In genomic region chr15:42576040-42576594, GRCh38 we compare ENCODE assay signal across 3 cellular contexts.
A peak's percentile ranks its signal among the peaks of the same experiment; 100 is the strongest.
TF ChIP-seq lines count a peak whose summit lies in the region.

No MANE protein-coding gene starts in this region.

TF ChIP-seq in A549, 52 proteins besides CTCF, POLR2A, EP300 and RAD21:
- TF ChIP-seq ZC3H11A (IDR thresholded peaks at IDR 0.05) (no peak), POLR2AphosphoS2 (conservative IDR thresholded peaks at IDR 0.05; ENCODE audit: low read length) (no peak), ZFP36 (IDR thresholded peaks at IDR 0.05; ENCODE audit: borderline replicate concordance, partially characterized antibody) (no peak), NFE2L2 (conservative IDR thresholded peaks at IDR 0.05; ENCODE audit: low read length) (no peak), ESRRA (IDR thresholded peaks at IDR 0.05; ENCODE audit: borderline replicate concordance, low read length) (no peak), ELK1 (IDR thresholded peaks at IDR 0.05; ENCODE audit: low read depth, low read length) (no peak), MAFK (IDR thresholded peaks at IDR 0.05; ENCODE audit: partially characterized antibody) (no peak), RCOR1 (IDR thresholded peaks at IDR 0.05; ENCODE audit: low read depth, low read length) (no peak), PHF8 (IDR thresholded peaks at IDR 0.05; ENCODE audit: borderline replicate concordance, low read depth) (no peak), CEBPB (IDR thresholded peaks at IDR 0.05) (no peak), GATA3 (IDR thresholded peaks at IDR 0.05; ENCODE audit: borderline replicate concordance) (no peak)

TF ChIP-seq in HCT116, 20 proteins besides CTCF, POLR2A, EP300 and RAD21:
- TF ChIP-seq EZH2phosphoT487 (IDR thresholded peaks at IDR 0.05; ENCODE audit: borderline replicate concordance) (no peak), SIN3A (IDR thresholded peaks at IDR 0.05; ENCODE audit: low read depth) (no peak), POLR2AphosphoS5 (IDR thresholded peaks at IDR 0.05; ENCODE audit: low read depth, low read length) (no peak)
- TF ChIP-seq, protein P1, sequence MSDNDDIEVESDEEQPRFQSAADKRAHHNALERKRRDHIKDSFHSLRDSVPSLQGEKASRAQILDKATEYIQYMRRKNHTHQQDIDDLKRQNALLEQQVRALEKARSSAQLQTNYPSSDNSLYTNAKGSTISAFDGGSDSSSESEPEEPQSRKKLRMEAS (IDR thresholded peaks at IDR 0.05), result 0 out of 2 replicates have a peak, but pooled peaks have one; percentile 8

TF ChIP-seq in K562, 482 proteins besides CTCF, POLR2A, EP300 and RAD21:
- TF ChIP-seq ILK (tag; IDR thresholded peaks at IDR 0.05; ENCODE audit: borderline replicate concordance, low read depth), result no peak
- TF ChIP-seq U2AF1 (optimal IDR thresholded peaks at IDR 0.05; ENCODE audit: low read depth, low read length), result no peak
- no peak for TF ChIP-seq POLR3A (IDR thresholded peaks at IDR 0.05; ENCODE audit: borderline replicate concordance, extremely low read depth, insufficient read depth, insufficient read length)
- 0 out of 2 replicates have a peak, but pooled peaks have one; percentile 10 for TF ChIP-seq SMAD4 (CRISPR knock-in tag; conservative IDR thresholded peaks at IDR 0.05)
- TF ChIP-seq, protein P2, sequence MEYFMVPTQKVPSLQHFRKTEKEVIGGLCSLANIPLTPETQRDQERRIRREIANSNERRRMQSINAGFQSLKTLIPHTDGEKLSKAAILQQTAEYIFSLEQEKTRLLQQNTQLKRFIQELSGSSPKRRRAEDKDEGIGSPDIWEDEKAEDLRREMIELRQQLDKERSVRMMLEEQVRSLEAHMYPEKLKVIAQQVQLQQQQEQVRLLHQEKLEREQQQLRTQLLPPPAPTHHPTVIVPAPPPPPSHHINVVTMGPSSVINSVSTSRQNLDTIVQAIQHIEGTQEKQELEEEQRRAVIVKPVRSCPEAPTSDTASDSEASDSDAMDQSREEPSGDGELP (CRISPR knock-in tag; IDR thresholded peaks at IDR 0.05; ENCODE audit: borderline replicate concordance), result 0 out of 2 replicates have a peak, but pooled peaks have one; percentile 26
- no peak for TF ChIP-seq FOXM1 (IDR thresholded peaks at IDR 0.05; ENCODE audit: low read depth)
- no peak for TF ChIP-seq FOXM1 (CRISPR knock-in tag; IDR thresholded peaks at IDR 0.05; ENCODE audit: low read depth)
- TF ChIP-seq, protein P3, sequence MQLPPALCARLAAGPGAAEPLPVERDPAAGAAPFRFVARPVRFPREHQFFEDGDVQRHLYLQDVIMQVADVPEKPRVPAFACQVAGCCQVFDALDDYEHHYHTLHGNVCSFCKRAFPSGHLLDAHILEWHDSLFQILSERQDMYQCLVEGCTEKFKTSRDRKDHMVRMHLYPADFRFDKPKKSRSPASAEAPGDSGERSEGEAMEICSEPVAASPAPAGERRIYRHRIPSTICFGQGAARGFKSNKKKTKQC (CRISPR knock-in tag; IDR thresholded peaks at IDR 0.05), result 0 out of 2 replicates have a peak, but pooled peaks have one; percentile 1
- TF ChIP-seq ZNF592 (IDR thresholded peaks at IDR 0.05), result 0 out of 2 replicates have a peak, but pooled peaks have one; percentile 11
- TF ChIP-seq SAFB (IDR thresholded peaks at IDR 0.05; ENCODE audit: borderline replicate concordance, low read depth, low read length), result no peak
- peak; percentile 32 for TF ChIP-seq RBBP5 (IDR thresholded peaks at IDR 0.05; ENCODE audit: borderline replicate concordance, insufficient read depth, low read length, poor library complexity, severe bottlenecking)
- TF ChIP-seq STAG1 (CRISPR knock-in tag; IDR thresholded peaks at IDR 0.05; ENCODE audit: borderline replicate concordance), result no peak
- no peak for TF ChIP-seq MEF2A (IDR thresholded peaks at IDR 0.05; ENCODE audit: control insufficient read depth, low read depth, low read length)
- no peak for TF ChIP-seq XRCC5 (IDR thresholded peaks at IDR 0.05; ENCODE audit: low read depth, low read length)
- TF ChIP-seq KAT7 (CRISPR knock-in tag; IDR thresholded peaks at IDR 0.05; ENCODE audit: borderline replicate concordance), result 0 out of 2 replicates have a peak, but pooled peaks have one; percentile 47
- no peak for TF ChIP-seq NRF1 (conservative IDR thresholded peaks at IDR 0.05 in 1 of 2, IDR thresholded peaks at IDR 0.05 in 1 of 2)
- no peak for TF ChIP-seq JUN (IDR thresholded peaks at IDR 0.05; ENCODE audit: borderline replicate concordance, low read depth, low read length)
- 0 out of 2 replicates have a peak, but pooled peaks have one; percentile 9 for TF ChIP-seq JUN (CRISPR knock-in tag; IDR thresholded peaks at IDR 0.05; ENCODE audit: borderline replicate concordance)
- no peak for TF ChIP-seq FOXA3 (CRISPR knock-in tag; conservative IDR thresholded peaks at IDR 0.05 in 1 of 2, IDR thresholded peaks at IDR 0.05 in 1 of 2)
- no peak for TF ChIP-seq MLLT1 (IDR thresholded peaks at IDR 0.05)
- no peak for TF ChIP-seq BRF1 (IDR thresholded peaks at IDR 0.05; ENCODE audit: borderline replicate concordance, extremely low read depth, insufficient read length)
- 0 out of 2 replicates have a peak, but pooled peaks have one; percentile 24 for TF ChIP-seq ARID1B (IDR thresholded peaks at IDR 0.05)
- TF ChIP-seq CREB1 (IDR thresholded peaks at IDR 0.05), result no peak
- TF ChIP-seq CREB1 (CRISPR knock-in tag; IDR thresholded peaks at IDR 0.05), result peak; percentile 11; the same call in 1 of the 2 replicates
- no peak for TF ChIP-seq ZNF311 (CRISPR knock-in tag; IDR thresholded peaks at IDR 0.05)
